Comparison of ENCODE assay signal across 19 cellular contexts in genomic region chr12:5222011-5222461, GRCh38.
A peak's percentile ranks its signal among the peaks of the same experiment; 100 is the strongest.
DNase-seq lines count a peak whose midpoint lies in the region; ATAC-seq and TF ChIP-seq lines count a peak whose summit lies in the region.
"Had no signal": no experiment of that assay in that cellular context is flagged by ENCODE, and none has a peak within 500 bp of the region (broad histone marks: within the 10 kb centered on the region; RNA-seq: fewer than 3 reads in every experiment).

No MANE protein-coding gene starts in this region.

- no peak for TF ChIP-seq POLR2A in suprapubic skin (IDR thresholded peaks at IDR 0.05)

- H3K4me1 ChIP-seq in ectodermal cell (ENCODE audit: control insufficient read depth, insufficient read depth, low read length) (peaks cover 30% of the 10 kb centered on the region), suprapubic skin (no peaks in the 10 kb centered on the region)
- H3K4me1 ChIP-seq: breast epithelium, foreskin keratinocyte, psoas muscle had no signal

- TF ChIP-seq EP300 in suprapubic skin (IDR thresholded peaks at IDR 0.05), result no peak

- no peaks in the 10 kb centered on the region for H3K36me3 ChIP-seq in ectodermal cell (ENCODE audit: control insufficient read depth, insufficient read depth, low read length)
- H3K36me3 ChIP-seq in suprapubic skin, result no peaks in the 10 kb centered on the region
- H3K36me3 ChIP-seq: breast epithelium had no signal

- H3K9me3 ChIP-seq in ectodermal cell (ENCODE audit: control insufficient read depth, low read length), result no peaks in the 10 kb centered on the region
- H3K9me3 ChIP-seq in suprapubic skin, result no peaks in the 10 kb centered on the region
- H3K9me3 ChIP-seq: breast epithelium, psoas muscle had no signal

- no peak for ATAC-seq in HG03442 (IDR thresholded peaks at IDR 0.05; ENCODE audit: unreplicated experiment)
- ATAC-seq: foreskin keratinocyte, psoas muscle, Right ventricle myocardium inferior, T-cell had no signal

- DNase-seq in NCI-H82 (lab: John Stamatoyannopoulos, UW) (peak; percentile 29), NCI-H82 treated with DMSO at 0.1 percent for 48 hours (lab: John Stamatoyannopoulos, UW; ENCODE audit: unreplicated experiment) (no peak), NCI-H2227 (lab: John Stamatoyannopoulos, UW; ENCODE audit: unreplicated experiment) (peak; percentile 21), GM13976 (ENCODE audit: low spot score) (no peak), superior temporal gyrus (ENCODE audit: extremely low spot score) (no peak), suprapubic skin (ENCODE audit: low spot score in 2 of 2) (no peak)
- DNase-seq: ACHN; activated CD4-positive, alpha-beta T cell treated with anti-CD3 and anti-CD28 coated beads, Interleukin-2, amount 10 ng/mL, durations not matched to agents 7 days and 5 days; DMS 273 treated with DMSO at 0.1 percent for 48 hours; foreskin keratinocyte; KG1; NCI-H1105; psoas muscle; stimulated activated CD4-positive, alpha-beta T cell treated with anti-CD3 and anti-CD28 coated beads, Interleukin-4, amount 100 ng/mL, for 24 hours; T-cell had no signal

- H3K27ac ChIP-seq in ectodermal cell (ENCODE audit: insufficient read depth, low read depth, low read length, poor library complexity, severe bottlenecking), result peak overlapping the region; percentile 36
- H3K27ac ChIP-seq in suprapubic skin, result no peak overlapping the region
- H3K27ac ChIP-seq: breast epithelium, foreskin keratinocyte, psoas muscle had no signal

- no peaks in the 10 kb centered on the region for H3K27me3 ChIP-seq in ectodermal cell (ENCODE audit: control insufficient read depth, insufficient read depth, low read length, poor library complexity, severe bottlenecking)
- H3K27me3 ChIP-seq in suprapubic skin, result no peaks in the 10 kb centered on the region
- H3K27me3 ChIP-seq: breast epithelium had no signal

- WGBS in ectodermal cell, 2 experiments, result 2 to 5% methylated on average over 2 of the region's 2 CpGs
- 51% methylated on average over 2 of the region's 2 CpGs for WGBS in suprapubic skin

- H3K4me3 ChIP-seq in ectodermal cell (ENCODE audit: insufficient read depth, low read depth, low read length), result no peak overlapping the region
- H3K4me3 ChIP-seq in suprapubic skin, result no peak overlapping the region
- H3K4me3 ChIP-seq: breast epithelium, psoas muscle had no signal

- in situ Hi-C loops in GM13976 (cut with MboI; ENCODE audit: low sequenced_read_pairs, unreplicated experiment), result no loop called here

- TF ChIP-seq CTCF in GM13976 (IDR thresholded peaks at IDR 0.05; ENCODE audit: borderline replicate concordance, control extremely low read depth, extremely low read depth, insufficient read depth, missing control alignments) (no peak), suprapubic skin (IDR thresholded peaks at IDR 0.05) (no peak)

Comparison
In these comparisons a context has a peak if more than half of its experiments do, and no peak if none do; other contexts are left out.
1. DNase-seq: peak in NCI-H82 (single experiment) and NCI-H2227 (single experiment); none in NCI-H82 treated with DMSO at 0.1 percent for 48 hours (single experiment), GM13976 (single experiment), superior temporal gyrus (single experiment) and suprapubic skin (0 of 2).